ENCODE assay signal across 1 cellular context in the genomic region with DNA sequence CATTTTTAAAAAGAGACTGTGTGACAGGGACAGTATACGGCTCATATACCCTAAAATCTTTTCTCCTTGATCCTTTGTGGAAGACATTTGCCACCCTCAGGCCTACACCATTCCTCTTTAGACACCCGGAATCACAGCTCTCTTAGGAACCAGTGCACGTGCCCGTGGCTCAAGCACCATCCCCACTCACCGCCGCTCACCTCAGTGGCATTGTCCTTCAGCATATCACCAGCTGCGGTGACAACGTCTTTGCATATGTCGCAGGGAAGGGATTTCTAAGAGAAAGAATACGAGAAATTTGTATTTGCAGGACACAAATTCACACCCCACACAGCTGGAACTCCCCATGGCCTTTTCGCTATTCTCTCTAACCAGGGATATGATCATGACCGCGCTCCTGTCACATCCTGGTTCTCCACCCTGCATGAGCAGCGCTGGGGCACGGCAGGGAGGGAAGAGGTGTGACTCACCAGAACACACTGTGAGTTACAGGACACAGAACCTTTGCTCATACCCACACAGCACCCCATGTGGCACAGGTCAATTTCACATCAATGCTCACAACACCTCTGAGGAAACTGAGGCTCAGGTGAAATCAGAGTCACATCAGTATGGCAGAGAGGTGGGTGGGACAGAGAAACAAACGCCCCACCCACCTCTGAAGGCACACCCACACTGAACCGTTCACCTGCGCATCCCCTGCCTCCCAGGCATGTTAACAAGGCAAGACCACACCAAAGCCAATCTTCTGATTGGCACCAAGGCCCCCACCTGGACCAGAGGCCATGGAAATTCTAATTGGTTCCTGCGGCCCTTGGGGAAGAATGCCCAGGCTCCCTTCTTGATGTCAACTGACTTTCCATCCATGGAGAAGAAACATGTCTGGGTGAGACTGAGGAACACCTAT.
TF ChIP-seq lines count a peak whose summit lies in the region.

No MANE protein-coding gene starts in this region.

TF ChIP-seq in IMR-90, 13 proteins besides CTCF, POLR2A, EP300 and RAD21:
- TF ChIP-seq FOS (IDR thresholded peaks at IDR 0.05; ENCODE audit: low read depth, low read length) (no peak), MAZ (IDR thresholded peaks at IDR 0.05; ENCODE audit: borderline replicate concordance, low read depth, low read length) (no peak), RCOR1 (IDR thresholded peaks at IDR 0.05; ENCODE audit: insufficient replicate concordance, low read length) (no peak), RFX5 (IDR thresholded peaks at IDR 0.05; ENCODE audit: low read depth, low read length) (no peak), MAFK (IDR thresholded peaks at IDR 0.05; ENCODE audit: low read depth, low read length) (no peak), SMC3 (IDR thresholded peaks at IDR 0.05; ENCODE audit: low read depth, low read length) (no peak), BHLHE40 (IDR thresholded peaks at IDR 0.05; ENCODE audit: low read depth, low read length) (no peak), CEBPB (IDR thresholded peaks at IDR 0.05; ENCODE audit: low read depth, low read length) (no peak), MXI1 (IDR thresholded peaks at IDR 0.05; ENCODE audit: borderline replicate concordance, low read depth, low read length) (no peak; the same call in 1 of the 2 replicates), NFE2L2 (IDR thresholded peaks at IDR 0.05; ENCODE audit: low read depth, low read length) (no peak), CHD1 (IDR thresholded peaks at IDR 0.05; ENCODE audit: low read depth, low read length) (no peak)
- TF ChIP-seq, protein P1, sequence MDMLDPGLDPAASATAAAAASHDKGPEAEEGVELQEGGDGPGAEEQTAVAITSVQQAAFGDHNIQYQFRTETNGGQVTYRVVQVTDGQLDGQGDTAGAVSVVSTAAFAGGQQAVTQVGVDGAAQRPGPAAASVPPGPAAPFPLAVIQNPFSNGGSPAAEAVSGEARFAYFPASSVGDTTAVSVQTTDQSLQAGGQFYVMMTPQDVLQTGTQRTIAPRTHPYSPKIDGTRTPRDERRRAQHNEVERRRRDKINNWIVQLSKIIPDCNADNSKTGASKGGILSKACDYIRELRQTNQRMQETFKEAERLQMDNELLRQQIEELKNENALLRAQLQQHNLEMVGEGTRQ (IDR thresholded peaks at IDR 0.05; ENCODE audit: low read depth, low read length), result no peak
- TF ChIP-seq, protein P2, sequence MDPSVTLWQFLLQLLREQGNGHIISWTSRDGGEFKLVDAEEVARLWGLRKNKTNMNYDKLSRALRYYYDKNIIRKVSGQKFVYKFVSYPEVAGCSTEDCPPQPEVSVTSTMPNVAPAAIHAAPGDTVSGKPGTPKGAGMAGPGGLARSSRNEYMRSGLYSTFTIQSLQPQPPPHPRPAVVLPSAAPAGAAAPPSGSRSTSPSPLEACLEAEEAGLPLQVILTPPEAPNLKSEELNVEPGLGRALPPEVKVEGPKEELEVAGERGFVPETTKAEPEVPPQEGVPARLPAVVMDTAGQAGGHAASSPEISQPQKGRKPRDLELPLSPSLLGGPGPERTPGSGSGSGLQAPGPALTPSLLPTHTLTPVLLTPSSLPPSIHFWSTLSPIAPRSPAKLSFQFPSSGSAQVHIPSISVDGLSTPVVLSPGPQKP (IDR thresholded peaks at IDR 0.05; ENCODE audit: borderline replicate concordance, low read depth, low read length), result no peak
